In genomic region chr1:16046865-16047264, GRCh38 we compare ENCODE assay signal across 18 cellular contexts. TPM values are rescaled to one million over a fixed set of nuclear protein-coding genes. Genes with fewer than 3 reads are reported as not detected.
A peak's percentile ranks its signal among the peaks of the same experiment; 100 is the strongest.
DNase-seq lines count a peak whose midpoint lies in the region; ATAC-seq and TF ChIP-seq lines count a peak whose summit lies in the region.
"Had no signal": no experiment of that assay in that cellular context is flagged by ENCODE, and none has a peak within 500 bp of the region (broad histone marks: within the 10 kb centered on the region; RNA-seq: fewer than 3 reads in every experiment).

No MANE protein-coding gene starts in this region.

- H3K4me2 ChIP-seq in smooth muscle cell = no peak overlapping the region

- no peaks in the 10 kb centered on the region for H3K79me2 ChIP-seq in smooth muscle cell (ENCODE audit: low read depth)

- H3F3A ChIP-seq in smooth muscle cell (ENCODE audit: low read depth) = no peaks in the 10 kb centered on the region

- H3K9ac ChIP-seq in smooth muscle cell (ENCODE audit: low read depth) = no peak overlapping the region

- no peaks in the 10 kb centered on the region for H3K27me3 ChIP-seq in smooth muscle cell (ENCODE audit: low read depth)
- H3K27me3 ChIP-seq: Peyer's patch had no signal

- H4K20me1 ChIP-seq in smooth muscle cell (ENCODE audit: low read depth) = no peaks in the 10 kb centered on the region

- no peaks in the 10 kb centered on the region for H3K36me3 ChIP-seq in smooth muscle cell (ENCODE audit: low read depth)
- H3K36me3 ChIP-seq: Peyer's patch had no signal

- no peak for ATAC-seq in GM21528 (IDR thresholded peaks at IDR 0.05; ENCODE audit: low FRiP score, unreplicated experiment)

- H2AFZ ChIP-seq in smooth muscle cell (ENCODE audit: low read depth) = no peak overlapping the region

- H3K27ac ChIP-seq in smooth muscle cell (ENCODE audit: low read depth) = no peak overlapping the region
- H3K27ac ChIP-seq: Peyer's patch had no signal

- 55% methylated on average over 6 of the region's 6 CpGs for WGBS in smooth muscle cell (ENCODE audit: low lambda C conversion rate)

- no peaks in the 10 kb centered on the region for H3K4me1 ChIP-seq in smooth muscle cell (ENCODE audit: low read depth)

- DNase-seq in NCI-H82 (lab: John Stamatoyannopoulos, UW) (peak; percentile 60), NCI-H82 treated with DMSO at 0.1 percent for 48 hours (lab: John Stamatoyannopoulos, UW; ENCODE audit: unreplicated experiment) (no peak), fibroblast of gingiva (ENCODE audit: low read depth) (peak; percentile 19), smooth muscle cell (lab: John Stamatoyannopoulos, UW; ENCODE audit: unreplicated experiment) (peak; percentile 8), NCI-H748 (lab: John Stamatoyannopoulos, UW; ENCODE audit: unreplicated experiment) (no peak)
- DNase-seq: activated CD4-positive, alpha-beta T cell treated with anti-CD3 and anti-CD28 coated beads, Interleukin-2, amount 50 U/mL, for 48 hours; anterior cingulate cortex; dermis blood vessel endothelial cell; NCI-H1436; NCI-H510A; Peyer's patch had no signal

- H3K4me3 ChIP-seq in smooth muscle cell = no peak overlapping the region
- H3K4me3 ChIP-seq: Peyer's patch had no signal

- H3K9me3 ChIP-seq in smooth muscle cell (replicated peaks; ENCODE audit: low read depth) = no peaks in the 10 kb centered on the region
- H3K9me3 ChIP-seq: Peyer's patch had no signal

- TF ChIP-seq CTCF in smooth muscle cell (IDR thresholded peaks at IDR 0.05; ENCODE audit: borderline replicate concordance, insufficient read depth, poor library complexity, severe bottlenecking) = no peak

RNA-seq across cellular contexts. Expression of gene CLCNKB, which starts 3.3 kb away (rescaled TPM):
- 0.13 and 0.76 TPM in 2 replicates for total RNA-seq in smooth muscle cell
- polyA plus RNA-seq in smooth muscle cell = 0.30 and 0.86 TPM in 2 replicates
- total RNA-seq: activated T-helper 1 cell treated with anti-CD3 and anti-CD28 coated beads, Interleukin-12 subunit alpha, Interleukin-12 subunit beta, Interleukin-2, Interleukin-4 antibody, amounts not matched to agents 30 ng/mL and 10 ng/mL and 1 ng/mL, durations not matched to agents 14 hours and 24 hours and 36 hours; mononuclear cell; Peyer's patch had no signal
- polyA plus RNA-seq: IgD-negative memory B cell had no signal

RNA-seq across cellular contexts. Expression of gene CLCNKA, which starts 25.0 kb away (rescaled TPM):
- total RNA-seq in smooth muscle cell = not detected in 2 replicates
- 0.46 TPM in 1 of 2 replicates, not detected in the other for polyA plus RNA-seq in smooth muscle cell
- total RNA-seq: activated T-helper 1 cell treated with anti-CD3 and anti-CD28 coated beads, Interleukin-12 subunit alpha, Interleukin-12 subunit beta, Interleukin-2, Interleukin-4 antibody, amounts not matched to agents 30 ng/mL and 10 ng/mL and 1 ng/mL, durations not matched to agents 14 hours and 24 hours and 36 hours; dermis blood vessel endothelial cell; fibroblast of villous mesenchyme; mononuclear cell; pulmonary artery endothelial cell had no signal
- polyA plus RNA-seq: IgD-negative memory B cell had no signal

RNA-seq across cellular contexts. Expression of gene FAM131C, which starts 26.6 kb away (rescaled TPM):
- total RNA-seq in smooth muscle cell = 0.76 and 1.5 TPM in 2 replicates
- polyA plus RNA-seq in smooth muscle cell = 1.4 and 2.4 TPM in 2 replicates
- total RNA-seq: dermis blood vessel endothelial cell, mononuclear cell had no signal
- polyA plus RNA-seq: IgD-negative memory B cell had no signal

RNA-seq across cellular contexts. Expression of gene HSPB7, which starts 29.0 kb away (rescaled TPM):
- total RNA-seq in smooth muscle cell = 18.1 and 23.0 TPM in 2 replicates
- 80.5 and 82.8 TPM in 2 replicates for polyA plus RNA-seq in smooth muscle cell
- total RNA-seq: activated T-helper 1 cell treated with anti-CD3 and anti-CD28 coated beads, Interleukin-12 subunit alpha, Interleukin-12 subunit beta, Interleukin-2, Interleukin-4 antibody, amounts not matched to agents 30 ng/mL and 10 ng/mL and 1 ng/mL, durations not matched to agents 14 hours and 24 hours and 36 hours; dermis blood vessel endothelial cell; mononuclear cell; pulmonary artery endothelial cell had no signal
- polyA plus RNA-seq: IgD-negative memory B cell had no signal

RNA-seq across cellular contexts. Expression of gene SRARP, which starts 42.8 kb away (rescaled TPM):
- total RNA-seq in smooth muscle cell = not detected in 2 replicates
- not detected in 2 replicates for polyA plus RNA-seq in smooth muscle cell
- total RNA-seq: activated T-helper 1 cell treated with anti-CD3 and anti-CD28 coated beads, Interleukin-12 subunit alpha, Interleukin-12 subunit beta, Interleukin-2, Interleukin-4 antibody, amounts not matched to agents 30 ng/mL and 10 ng/mL and 1 ng/mL, durations not matched to agents 14 hours and 24 hours and 36 hours; fibroblast of villous mesenchyme; mononuclear cell; Peyer's patch; pulmonary artery endothelial cell; ureter had no signal
- polyA plus RNA-seq: IgD-negative memory B cell had no signal

Comparison
In these comparisons a context has a peak if more than half of its experiments do, and no peak if none do; other contexts are left out.
1. DNase-seq: peak in NCI-H82 (single experiment), fibroblast of gingiva (single experiment) and smooth muscle cell (single experiment); none in NCI-H82 treated with DMSO at 0.1 percent for 48 hours (single experiment) and NCI-H748 (single experiment).